In the genomic region with DNA sequence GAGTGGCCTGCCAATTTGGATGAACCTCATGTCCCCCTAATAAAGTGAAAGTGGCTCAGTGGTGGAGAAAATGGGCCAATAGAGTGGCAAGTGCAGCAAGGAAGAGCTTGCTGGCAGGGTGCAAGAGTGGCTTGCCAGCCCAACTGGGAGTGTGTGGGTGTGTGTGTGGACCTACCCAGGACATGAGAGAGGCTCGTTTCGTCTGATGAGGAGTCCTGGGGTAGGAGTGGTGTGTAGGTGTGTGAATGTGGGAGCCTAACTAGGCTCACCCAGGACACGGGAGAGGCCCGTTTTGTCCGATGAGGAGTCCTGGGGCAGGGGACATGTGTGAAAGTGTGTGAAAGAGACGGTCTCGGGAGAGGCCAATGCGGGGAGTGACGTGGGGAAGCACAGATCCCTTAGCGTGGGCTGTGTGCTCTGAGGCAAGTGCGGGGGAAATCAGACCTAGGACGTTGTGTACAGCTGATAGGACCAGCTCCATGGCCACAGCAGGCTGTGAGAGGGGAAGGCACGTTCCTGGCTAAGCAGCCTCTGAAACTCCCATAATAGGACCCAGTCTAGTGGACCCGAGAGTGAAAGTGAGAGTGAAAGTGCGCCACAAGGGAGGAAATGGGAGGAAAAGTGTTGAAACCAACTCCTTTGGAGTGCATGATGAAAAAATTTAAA, we compare ENCODE assay signal across 8 cellular contexts. TPM values are rescaled to one million over a fixed set of nuclear protein-coding genes. Genes with fewer than 3 reads are reported as not detected.
DNase-seq lines count a peak whose midpoint lies in the region; ATAC-seq and TF ChIP-seq lines count a peak whose summit lies in the region.

No MANE protein-coding gene starts in this region.

- peaks cover 3% of the 10 kb centered on the region for H3K4me1 ChIP-seq in fibroblast of lung (ENCODE audit: control insufficient read depth, extremely low read depth, insufficient read depth, low read length)

- no peaks in the 10 kb centered on the region for H3K27me3 ChIP-seq in fibroblast of lung (ENCODE audit: control insufficient read depth, insufficient read depth, low read length)

- no peaks in the 10 kb centered on the region for H3K36me3 Mint-ChIP-seq in T-helper 2 cell treated with Interferon-gamma antibody and Interleukin-4, amounts not matched to agents 5 μg/mL and 100 μg/mL, for 36 hours (ENCODE audit: low read depth)

- DNase-seq in ELR (ENCODE audit: low read depth) (peak; percentile 23), fibroblast of lung (ENCODE audit: low read depth in 2 of 2) (peak in 1 of 2 donors; percentile 19), pons (ENCODE audit: low spot score) (peak; percentile 20), posterior vena cava (ENCODE audit: low spot score) (no peak), D341Med (ENCODE audit: low spot score) (no peak), NCI-H2081 treated with DMSO at 0.1 percent for 48 hours (lab: John Stamatoyannopoulos, UW) (no peak)
- peak; percentile 5 for DNase-seq in T-helper 2 cell treated with Interferon-gamma antibody and Interleukin-4, amounts not matched to agents 5 μg/mL and 100 μg/mL, for 36 hours (ENCODE audit: low spot score)

- no peaks in the 10 kb centered on the region for H3K9me3 ChIP-seq in fibroblast of lung (ENCODE audit: control insufficient read depth, insufficient read depth, low read depth, low read length)

- H3K4me2 ChIP-seq in fibroblast of lung (ENCODE audit: extremely low read depth, insufficient read depth, low read length) = peak overlapping the region; percentile 52

- TF ChIP-seq CTCF in fibroblast of lung (conservative IDR thresholded peaks at IDR 0.05 in 1 of 2, IDR thresholded peaks at IDR 0.05 in 1 of 2; ENCODE audit: low read depth in 1 of 2, low read length in 2 of 2) = no peak

- no peaks in the 10 kb centered on the region for H3K27me3 Mint-ChIP-seq in T-helper 2 cell treated with Interferon-gamma antibody and Interleukin-4, amounts not matched to agents 5 μg/mL and 100 μg/mL, for 36 hours (ENCODE audit: low read depth)

- no peaks in the 10 kb centered on the region for H3K9me3 Mint-ChIP-seq in T-helper 2 cell treated with Interferon-gamma antibody and Interleukin-4, amounts not matched to agents 5 μg/mL and 100 μg/mL, for 36 hours

- peak overlapping the region; percentile 78 for H3K4me3 Mint-ChIP-seq in T-helper 2 cell treated with Interferon-gamma antibody and Interleukin-4, amounts not matched to agents 5 μg/mL and 100 μg/mL, for 36 hours

- peak overlapping the region; percentile 83 for H3K27ac Mint-ChIP-seq in T-helper 2 cell treated with Interferon-gamma antibody and Interleukin-4, amounts not matched to agents 5 μg/mL and 100 μg/mL, for 36 hours

- ATAC-seq in activated CD4-positive, CD25-positive, alpha-beta regulatory T cell treated with anti-CD3 and anti-CD28 coated beads, Interleukin-2, amount 50 U/mL, for 24 hours = no peak

- intact Hi-C loops in posterior vena cava (cut with DNase I) = loop anchor here in 1 of 2 donors (5.0 kb wide), 1 partner anchor 614 kb away; a partner anchor contains a TSS

- no peaks in the 10 kb centered on the region for H3K79me2 ChIP-seq in fibroblast of lung (ENCODE audit: control insufficient read depth, insufficient read depth, low read length)

- H2AFZ ChIP-seq in fibroblast of lung (ENCODE audit: low read length) = peak overlapping the region; percentile 82

- no peak overlapping the region for H3K27ac ChIP-seq in fibroblast of lung (ENCODE audit: insufficient read depth, low read length)

- no peak overlapping the region for H3K9ac ChIP-seq in fibroblast of lung (ENCODE audit: insufficient read depth, low read length)

- peaks cover 16% of the 10 kb centered on the region for H3K4me1 Mint-ChIP-seq in T-helper 2 cell treated with Interferon-gamma antibody and Interleukin-4, amounts not matched to agents 5 μg/mL and 100 μg/mL, for 36 hours (ENCODE audit: low read depth)

- peak overlapping the region in 1 of 4 experiments; percentile 27 for H3K4me3 ChIP-seq in fibroblast of lung (replicated peaks in 1 of 4; ENCODE audit: control extremely low read depth in 1 of 4, insufficient read depth in 1 of 4, low read depth in 3 of 4, low read length in 4 of 4)

- no peaks in the 10 kb centered on the region for H4K20me1 ChIP-seq in fibroblast of lung (ENCODE audit: control insufficient read depth, extremely low read depth, insufficient read depth, low read length)

- no peaks in the 10 kb centered on the region for H3K36me3 ChIP-seq in fibroblast of lung (ENCODE audit: control insufficient read depth, insufficient read depth, low read length)

RNA-seq across cellular contexts. Expression of a gene that starts 5.3 kb away (rescaled TPM):
- total RNA-seq in fibroblast of lung (not detected in 2 replicates), posterior vena cava (not detected)
- not detected in 2 replicates for polyA plus RNA-seq in fibroblast of lung
- polyA plus RNA-seq in fibroblast of lung (2012) = not detected in 2 replicates
- not detected in 2 replicates for polyA minus RNA-seq in fibroblast of lung (ENCODE audit: low replicate concordance)

RNA-seq across cellular contexts. Expression of a gene that starts 13.1 kb away (rescaled TPM):
- total RNA-seq in fibroblast of lung (not detected in 2 replicates), posterior vena cava (not detected)
- polyA plus RNA-seq in fibroblast of lung = not detected in 2 replicates
- not detected in 2 replicates for polyA plus RNA-seq in fibroblast of lung (2012)
- polyA minus RNA-seq in fibroblast of lung (ENCODE audit: low replicate concordance) = not detected in 2 replicates

RNA-seq across cellular contexts. Expression of a gene that starts 22.6 kb away (rescaled TPM):
- total RNA-seq in fibroblast of lung (not detected in 2 replicates), posterior vena cava (not detected)
- not detected in 2 replicates for polyA plus RNA-seq in fibroblast of lung
- polyA plus RNA-seq in fibroblast of lung (2012) = not detected in 2 replicates
- polyA minus RNA-seq in fibroblast of lung (ENCODE audit: low replicate concordance) = not detected in 2 replicates

RNA-seq across cellular contexts. Expression of a gene that starts 39.1 kb away (rescaled TPM):
- total RNA-seq in fibroblast of lung = 6.8 and 10.8 TPM in 2 replicates
- 0.93 and 0.95 TPM in 2 replicates for polyA plus RNA-seq in fibroblast of lung
- 1.4 and 1.5 TPM in 2 replicates for polyA plus RNA-seq in fibroblast of lung (2012)
- polyA minus RNA-seq in fibroblast of lung (ENCODE audit: low replicate concordance) = 0.19 and 0.86 TPM in 2 replicates
- total RNA-seq in posterior vena cava = 1 to 10 TPM; 5.2 to 5.4 TPM

RNA-seq across cellular contexts. Expression of a gene that starts 44.2 kb away (rescaled TPM):
- total RNA-seq in fibroblast of lung (under 0.01 TPM in 1 of 2 replicates, not detected in the other), posterior vena cava (under 1 TPM in 1 of 2 donors, not detected in 1; 0.10 TPM)
- 0.03 TPM in 1 of 2 replicates, not detected in the other for polyA plus RNA-seq in fibroblast of lung
- 0.14 TPM in 1 of 2 replicates, not detected in the other for polyA plus RNA-seq in fibroblast of lung (2012)
- not detected in 2 replicates for polyA minus RNA-seq in fibroblast of lung (ENCODE audit: low replicate concordance)

Comparison
In these comparisons a context has a peak if more than half of its experiments do, and no peak if none do; other contexts are left out.
1. DNase-seq: peak in ELR (single experiment), T-helper 2 cell treated with Interferon-gamma antibody and Interleukin-4, amounts not matched to agents 5 μg/mL and 100 μg/mL, for 36 hours (single experiment) and pons (single experiment); none in posterior vena cava (single experiment), D341Med (single experiment) and NCI-H2081 treated with DMSO at 0.1 percent for 48 hours (single experiment).